In genomic region chr6:52390361-52390727, GRCh38 we compare ENCODE assay signal across 8 cellular contexts. TPM values are rescaled to one million over a fixed set of nuclear protein-coding genes. Genes with fewer than 3 reads are reported as not detected.
DNase-seq lines count a peak whose midpoint lies in the region; ATAC-seq and TF ChIP-seq lines count a peak whose summit lies in the region.

No MANE protein-coding gene starts in this region.

- peak overlapping the region; percentile 84 for H3K27ac Mint-ChIP-seq in activated T-helper 2 cell treated with anti-CD3 and anti-CD28 coated beads, Interferon-gamma antibody, Interleukin-2, Interleukin-4, amounts not matched to agents 10 μg/mL and 5 μg/mL and 100 μg/mL, durations not matched to agents 14 hours and 24 hours and 36 hours

- no peaks in the 10 kb centered on the region for H3K9me3 ChIP-seq in upper lobe of right lung

- peak; percentile 45 for DNase-seq in stimulated activated CD8-positive, alpha-beta memory T cell treated with anti-CD3 and anti-CD28 coated beads, Interleukin-12 subunit alpha, Interleukin-12 subunit beta, amount 100 ng/mL, for 1 hour (ENCODE audit: low read depth)
- no peak for DNase-seq in stimulated activated CD8-positive, alpha-beta memory T cell treated with anti-CD3 and anti-CD28 coated beads, Interleukin-4, amount 100 ng/mL, for 48 hours
- DNase-seq in NCI-H510A treated with DMSO at 0.1 percent for 48 hours (lab: John Stamatoyannopoulos, UW) (peak; percentile 58), kidney epithelial cell (ENCODE audit: low read depth) (peak; percentile 62), upper lobe of right lung (no peak), head of caudate nucleus (no peak)
- DNase-seq in activated T-helper 2 cell treated with anti-CD3 and anti-CD28 coated beads, Interferon-gamma antibody, Interleukin-2, Interleukin-4, amounts not matched to agents 10 μg/mL and 5 μg/mL and 100 μg/mL, durations not matched to agents 14 hours and 24 hours and 36 hours (ENCODE audit: low spot score): peak; percentile 68

- H3K4me1 Mint-ChIP-seq in activated T-helper 2 cell treated with anti-CD3 and anti-CD28 coated beads, Interferon-gamma antibody, Interleukin-2, Interleukin-4, amounts not matched to agents 10 μg/mL and 5 μg/mL and 100 μg/mL, durations not matched to agents 14 hours and 24 hours and 36 hours (ENCODE audit: low read depth): peaks cover 75% of the 10 kb centered on the region

- ATAC-seq in HG02884 (IDR thresholded peaks at IDR 0.05; ENCODE audit: unreplicated experiment) (peak; percentile 43), upper lobe of right lung (peak; percentile 67)

- H3K9me3 Mint-ChIP-seq in activated T-helper 2 cell treated with anti-CD3 and anti-CD28 coated beads, Interferon-gamma antibody, Interleukin-2, Interleukin-4, amounts not matched to agents 10 μg/mL and 5 μg/mL and 100 μg/mL, durations not matched to agents 14 hours and 24 hours and 36 hours: peaks cover under 1% of the 10 kb centered on the region

- no peak for TF ChIP-seq CTCF in kidney epithelial cell (IDR thresholded peaks at IDR 0.05; ENCODE audit: insufficient read depth, low read length, poor library complexity, severe bottlenecking)
- TF ChIP-seq CTCF in upper lobe of right lung (IDR thresholded peaks at IDR 0.05): no peak

- no peaks in the 10 kb centered on the region for H3K27me3 Mint-ChIP-seq in activated T-helper 2 cell treated with anti-CD3 and anti-CD28 coated beads, Interferon-gamma antibody, Interleukin-2, Interleukin-4, amounts not matched to agents 10 μg/mL and 5 μg/mL and 100 μg/mL, durations not matched to agents 14 hours and 24 hours and 36 hours (ENCODE audit: low read depth)

- peak overlapping the region; percentile 53 for H3K27ac ChIP-seq in upper lobe of right lung

- peaks cover 23% of the 10 kb centered on the region for H3K36me3 Mint-ChIP-seq in activated T-helper 2 cell treated with anti-CD3 and anti-CD28 coated beads, Interferon-gamma antibody, Interleukin-2, Interleukin-4, amounts not matched to agents 10 μg/mL and 5 μg/mL and 100 μg/mL, durations not matched to agents 14 hours and 24 hours and 36 hours (ENCODE audit: low read depth)

- intact Hi-C loops in activated T-helper 2 cell treated with anti-CD3 and anti-CD28 coated beads, Interferon-gamma antibody, Interleukin-2, Interleukin-4, amounts not matched to agents 10 μg/mL and 5 μg/mL and 100 μg/mL, durations not matched to agents 14 hours and 24 hours and 36 hours (cut with micrococcal nuclease): loop anchor here (1.0 to 5.0 kb wide), 6 partner anchors 8 to 592 kb away; partner anchors contain the start of gene PAQR8
- intact Hi-C loops in upper lobe of right lung (cut with DNase I) (loop anchor here (10.0 kb wide), 1 partner anchor 86 kb away; no protein-coding TSS in a partner anchor), head of caudate nucleus (cut with DNase I) (no loop called here)

- peak overlapping the region; percentile 51 for H3K4me3 Mint-ChIP-seq in activated T-helper 2 cell treated with anti-CD3 and anti-CD28 coated beads, Interferon-gamma antibody, Interleukin-2, Interleukin-4, amounts not matched to agents 10 μg/mL and 5 μg/mL and 100 μg/mL, durations not matched to agents 14 hours and 24 hours and 36 hours (ENCODE audit: low read depth)

- H3K4me3 ChIP-seq in kidney epithelial cell (ENCODE audit: low read depth, low read length) (no peak overlapping the region), upper lobe of right lung (peak overlapping the region; percentile 21)

- peaks cover 12% of the 10 kb centered on the region for H3K4me1 ChIP-seq in upper lobe of right lung

- H3K27me3 ChIP-seq in kidney epithelial cell (ENCODE audit: control insufficient read depth, insufficient read depth, low read length) (no peaks in the 10 kb centered on the region), upper lobe of right lung (no peaks in the 10 kb centered on the region)

- H3K36me3 ChIP-seq in kidney epithelial cell (ENCODE audit: control insufficient read depth, insufficient read depth, low read length): no peaks in the 10 kb centered on the region
- no peaks in the 10 kb centered on the region for H3K36me3 ChIP-seq in upper lobe of right lung

RNA-seq across cellular contexts. Expression of gene PAQR8, which starts 28.4 kb away (rescaled TPM):
- total RNA-seq in activated T-helper 2 cell treated with anti-CD3 and anti-CD28 coated beads, Interferon-gamma antibody, Interleukin-2, Interleukin-4, amounts not matched to agents 10 μg/mL and 5 μg/mL and 100 μg/mL, durations not matched to agents 14 hours and 24 hours and 36 hours: 6.8 and 8.8 TPM in 2 replicates
- total RNA-seq in kidney epithelial cell: 4.4 and 4.7 TPM in 2 replicates
- 5.8 TPM for total RNA-seq in upper lobe of right lung

RNA-seq across cellular contexts. Expression of gene EFHC1, which starts 29.8 kb away (rescaled TPM):
- total RNA-seq in activated T-helper 2 cell treated with anti-CD3 and anti-CD28 coated beads, Interferon-gamma antibody, Interleukin-2, Interleukin-4, amounts not matched to agents 10 μg/mL and 5 μg/mL and 100 μg/mL, durations not matched to agents 14 hours and 24 hours and 36 hours: 0.67 and 1.6 TPM in 2 replicates
- total RNA-seq in kidney epithelial cell: 20.5 and 22.9 TPM in 2 replicates
- total RNA-seq in upper lobe of right lung: 16.8 TPM

Comparison
In these comparisons a context has a peak if more than half of its experiments do, and no peak if none do; other contexts are left out.
1. DNase-seq: peak in stimulated activated CD8-positive, alpha-beta memory T cell treated with anti-CD3 and anti-CD28 coated beads, Interleukin-12 subunit alpha, Interleukin-12 subunit beta, amount 100 ng/mL, for 1 hour (single experiment), NCI-H510A treated with DMSO at 0.1 percent for 48 hours (single experiment), activated T-helper 2 cell treated with anti-CD3 and anti-CD28 coated beads, Interferon-gamma antibody, Interleukin-2, Interleukin-4, amounts not matched to agents 10 μg/mL and 5 μg/mL and 100 μg/mL, durations not matched to agents 14 hours and 24 hours and 36 hours (single experiment) and kidney epithelial cell (single experiment); none in stimulated activated CD8-positive, alpha-beta memory T cell treated with anti-CD3 and anti-CD28 coated beads, Interleukin-4, amount 100 ng/mL, for 48 hours (single experiment), upper lobe of right lung (single experiment) and head of caudate nucleus (0 of 42).